8 cellular contexts compared by ENCODE assay signal in genomic region chr22:26479043-26479791, GRCh38. TPM values are rescaled to one million over a fixed set of nuclear protein-coding genes. Genes with fewer than 3 reads are reported as not detected.
DNase-seq lines count a peak whose midpoint lies in the region; ATAC-seq and TF ChIP-seq lines count a peak whose summit lies in the region.

No MANE protein-coding gene starts in this region.

- H3K79me2 ChIP-seq in neural progenitor cell (ENCODE audit: low read depth), result peaks cover 57% of the 10 kb centered on the region

- peak overlapping the region; percentile 28 for H3K27ac Mint-ChIP-seq in neural progenitor cell

- H3K9me3 ChIP-seq in neural progenitor cell (ENCODE audit: low read depth), result no peaks in the 10 kb centered on the region

- TF ChIP-seq CTCF in GM12872 (IDR thresholded peaks at IDR 0.05; ENCODE audit: insufficient read depth, low read depth, low read length) (0 out of 3 replicates have a peak, but pooled peaks have one; percentile 15), choroid plexus epithelial cell (conservative IDR thresholded peaks at IDR 0.05; ENCODE audit: low read depth, low read length) (no peak), neural progenitor cell (IDR thresholded peaks at IDR 0.05) (no peak)

- H3K4me1 Mint-ChIP-seq in neural progenitor cell, result peaks cover 55% of the 10 kb centered on the region

- H3K4me2 ChIP-seq in neural progenitor cell, result peak overlapping the region; percentile 62

- H3K9ac ChIP-seq in neural progenitor cell, result peak overlapping the region; percentile 41

- H3F3A ChIP-seq in neural progenitor cell (ENCODE audit: low read depth), result peaks cover 11% of the 10 kb centered on the region

- H3K36me3 Mint-ChIP-seq in neural progenitor cell, result peaks cover 15% of the 10 kb centered on the region

- no peak overlapping the region for H2AFZ ChIP-seq in neural progenitor cell (replicated peaks)

- no peaks in the 10 kb centered on the region for H3K36me3 ChIP-seq in neural progenitor cell

- H4K20me1 ChIP-seq in neural progenitor cell (ENCODE audit: low read depth), result peaks cover 4% of the 10 kb centered on the region

- ATAC-seq in GM18498 (IDR thresholded peaks at IDR 0.05; ENCODE audit: unreplicated experiment) (no peak), GM19035 (IDR thresholded peaks at IDR 0.05; ENCODE audit: unreplicated experiment) (no peak)

- DNase-seq in NCI-H2171 (lab: John Stamatoyannopoulos, UW), result peak; percentile 53
- DNase-seq in choroid plexus epithelial cell (ENCODE audit: low read depth), result no peak
- no peak for DNase-seq in neural progenitor cell (ENCODE audit: low spot score)
- no peak for DNase-seq in GOT3 (lab: John Stamatoyannopoulos, UW)
- no peak for DNase-seq in occipital lobe (lab: John Stamatoyannopoulos, UW)

- no peaks in the 10 kb centered on the region for H3K27me3 ChIP-seq in neural progenitor cell

- H3K4me1 ChIP-seq in neural progenitor cell, result peaks cover 17% of the 10 kb centered on the region

- no peak overlapping the region for H3K27ac ChIP-seq in neural progenitor cell

- H3K27me3 Mint-ChIP-seq in neural progenitor cell (ENCODE audit: insufficient read depth, low read depth), result peaks cover 3% of the 10 kb centered on the region

- H3K4me3 Mint-ChIP-seq in neural progenitor cell, result peak overlapping the region; percentile 30

- no peaks in the 10 kb centered on the region for H3K9me3 Mint-ChIP-seq in neural progenitor cell

- H3K4me3 ChIP-seq in choroid plexus epithelial cell (ENCODE audit: low read depth, low read length) (peak overlapping the region; percentile 15), neural progenitor cell (peak overlapping the region; percentile 23)

RNA-seq across cellular contexts. Expression of gene HPS4, which starts 4.4 kb away (rescaled TPM):
- total RNA-seq in neural progenitor cell (ENCODE audit: low replicate concordance) (65.3 and 95.5 TPM in 2 replicates), occipital lobe (35.1 TPM)

RNA-seq across cellular contexts. Expression of gene SRRD, which starts 4.5 kb away (rescaled TPM):
- total RNA-seq in neural progenitor cell (ENCODE audit: low replicate concordance), result 28.0 and 36.0 TPM in 2 replicates
- total RNA-seq in occipital lobe, result 19.5 TPM

RNA-seq across cellular contexts. Expression of gene TFIP11, which starts 33.1 kb away (rescaled TPM):
- 22.2 and 26.2 TPM in 2 replicates for total RNA-seq in neural progenitor cell (ENCODE audit: low replicate concordance)
- 43.8 TPM for total RNA-seq in occipital lobe

RNA-seq across cellular contexts. Expression of gene ASPHD2, which starts 50.2 kb away (rescaled TPM):
- total RNA-seq in neural progenitor cell (ENCODE audit: low replicate concordance) (9.3 and 12.7 TPM in 2 replicates), occipital lobe (18.4 TPM)
